ENCODE assay signal across 8 cellular contexts in the genomic region with DNA sequence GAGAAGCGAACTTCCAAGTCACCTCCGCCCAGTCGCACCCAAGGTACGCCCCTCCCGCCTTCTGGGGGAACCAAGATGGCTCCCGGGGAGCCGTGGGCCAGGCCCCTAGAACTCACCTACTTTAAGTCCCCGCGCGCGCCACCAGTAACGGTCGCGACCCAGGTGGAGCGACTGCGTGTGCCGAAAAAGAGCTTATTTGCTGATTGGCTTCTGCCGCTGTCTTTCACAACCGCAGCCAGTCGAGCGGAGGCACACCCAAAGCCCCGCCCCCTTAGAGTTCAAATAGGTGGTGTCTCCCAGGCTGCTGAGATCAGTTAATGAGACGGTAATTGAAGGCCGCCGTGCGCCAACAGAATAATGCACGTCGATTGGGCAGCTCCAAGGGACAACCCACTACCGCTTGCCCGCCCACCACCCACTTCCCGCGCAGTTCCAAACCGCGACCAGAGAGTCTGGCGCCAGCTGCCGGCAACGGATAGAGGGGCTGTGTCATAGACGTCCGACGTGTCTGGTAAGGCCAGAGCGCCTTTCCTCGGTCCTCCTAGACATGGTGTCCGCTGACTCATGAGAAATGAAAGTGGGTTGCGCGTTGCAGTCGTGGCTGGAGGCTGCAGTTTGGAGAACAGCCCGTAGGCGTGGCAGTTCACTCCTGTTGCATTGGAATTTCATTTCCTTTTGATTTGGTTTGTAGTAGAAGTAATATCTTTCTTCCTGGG. TPM values are rescaled to one million over a fixed set of nuclear protein-coding genes. Genes with fewer than 3 reads are reported as not detected.
DNase-seq lines count a peak whose midpoint lies in the region; ATAC-seq and TF ChIP-seq lines count a peak whose summit lies in the region.

A gene with protein sequence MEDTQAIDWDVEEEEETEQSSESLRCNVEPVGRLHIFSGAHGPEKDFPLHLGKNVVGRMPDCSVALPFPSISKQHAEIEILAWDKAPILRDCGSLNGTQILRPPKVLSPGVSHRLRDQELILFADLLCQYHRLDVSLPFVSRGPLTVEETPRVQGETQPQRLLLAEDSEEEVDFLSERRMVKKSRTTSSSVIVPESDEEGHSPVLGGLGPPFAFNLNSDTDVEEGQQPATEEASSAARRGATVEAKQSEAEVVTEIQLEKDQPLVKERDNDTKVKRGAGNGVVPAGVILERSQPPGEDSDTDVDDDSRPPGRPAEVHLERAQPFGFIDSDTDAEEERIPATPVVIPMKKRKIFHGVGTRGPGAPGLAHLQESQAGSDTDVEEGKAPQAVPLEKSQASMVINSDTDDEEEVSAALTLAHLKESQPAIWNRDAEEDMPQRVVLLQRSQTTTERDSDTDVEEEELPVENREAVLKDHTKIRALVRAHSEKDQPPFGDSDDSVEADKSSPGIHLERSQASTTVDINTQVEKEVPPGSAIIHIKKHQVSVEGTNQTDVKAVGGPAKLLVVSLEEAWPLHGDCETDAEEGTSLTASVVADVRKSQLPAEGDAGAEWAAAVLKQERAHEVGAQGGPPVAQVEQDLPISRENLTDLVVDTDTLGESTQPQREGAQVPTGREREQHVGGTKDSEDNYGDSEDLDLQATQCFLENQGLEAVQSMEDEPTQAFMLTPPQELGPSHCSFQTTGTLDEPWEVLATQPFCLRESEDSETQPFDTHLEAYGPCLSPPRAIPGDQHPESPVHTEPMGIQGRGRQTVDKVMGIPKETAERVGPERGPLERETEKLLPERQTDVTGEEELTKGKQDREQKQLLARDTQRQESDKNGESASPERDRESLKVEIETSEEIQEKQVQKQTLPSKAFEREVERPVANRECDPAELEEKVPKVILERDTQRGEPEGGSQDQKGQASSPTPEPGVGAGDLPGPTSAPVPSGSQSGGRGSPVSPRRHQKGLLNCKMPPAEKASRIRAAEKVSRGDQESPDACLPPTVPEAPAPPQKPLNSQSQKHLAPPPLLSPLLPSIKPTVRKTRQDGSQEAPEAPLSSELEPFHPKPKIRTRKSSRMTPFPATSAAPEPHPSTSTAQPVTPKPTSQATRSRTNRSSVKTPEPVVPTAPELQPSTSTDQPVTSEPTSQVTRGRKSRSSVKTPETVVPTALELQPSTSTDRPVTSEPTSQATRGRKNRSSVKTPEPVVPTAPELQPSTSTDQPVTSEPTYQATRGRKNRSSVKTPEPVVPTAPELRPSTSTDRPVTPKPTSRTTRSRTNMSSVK (N-terminal part only) (minus strand): TSS at position 153 of the 716 bp plus-strand sequence. CDS start 2,106 bp downstream, outside the sequence.

- no peaks in the 10 kb centered on the region; the same call in 1 of the 2 replicates for H3K4me1 ChIP-seq in BE2C

- no peaks in the 10 kb centered on the region for H3K27me3 Mint-ChIP-seq in activated CD4-positive, alpha-beta T cell treated with anti-CD3 and anti-CD28 coated beads for 36 hours

- H3K9me3 Mint-ChIP-seq in activated CD4-positive, alpha-beta T cell treated with anti-CD3 and anti-CD28 coated beads for 36 hours (ENCODE audit: low read depth): no peaks in the 10 kb centered on the region

- peaks cover 3% of the 10 kb centered on the region for H3K27me3 ChIP-seq in BE2C
- no peaks in the 10 kb centered on the region for H3K27me3 ChIP-seq in kidney epithelial cell (ENCODE audit: control insufficient read depth, insufficient read depth, low read length)

- ATAC-seq in HG03442 (IDR thresholded peaks at IDR 0.05; ENCODE audit: unreplicated experiment): peak; percentile 67
- peak; percentile 78 for ATAC-seq in activated CD4-positive, alpha-beta T cell treated with anti-CD3 and anti-CD28 coated beads for 36 hours

- TF ChIP-seq CTCF in BE2C (IDR thresholded peaks at IDR 0.05; ENCODE audit: low read depth, low read length) (peak; percentile 40), choroid plexus epithelial cell (conservative IDR thresholded peaks at IDR 0.05; ENCODE audit: low read depth, low read length) (peak; percentile 41), kidney epithelial cell (IDR thresholded peaks at IDR 0.05; ENCODE audit: insufficient read depth, low read length, poor library complexity, severe bottlenecking) (peak; percentile 32)

- H3K36me3 ChIP-seq in BE2C: peaks cover 34% of the 10 kb centered on the region
- peaks cover 3% of the 10 kb centered on the region for H3K36me3 ChIP-seq in kidney epithelial cell (ENCODE audit: control insufficient read depth, insufficient read depth, low read length)

- peak within 1 kb of the TSS; percentile 98 for H3K4me3 Mint-ChIP-seq in activated CD4-positive, alpha-beta T cell treated with anti-CD3 and anti-CD28 coated beads for 36 hours

- no peaks in the 10 kb centered on the region for H3K9me3 ChIP-seq in BE2C

- intact Hi-C loops in activated CD4-positive, alpha-beta T cell treated with anti-CD3 and anti-CD28 coated beads for 36 hours (cut with DNase I, micrococcal nuclease): loop anchor here (1.0 to 10.0 kb wide), 11 partner anchors 26 to 438 kb away; a partner anchor contains a TSS

- POLR2A ChIA-PET in activated CD4-positive, alpha-beta T cell treated with anti-CD3 and anti-CD28 coated beads for 36 hours (lab: Charles Lee): interaction anchor here (0.5 to 1.8 kb wide), 22 partner anchors 9 to 637 kb away, joined by 3 to 20 read pairs (median 4); a partner anchor contains a TSS

- peak within 1 kb of the TSS; percentile 99 for H3K27ac Mint-ChIP-seq in activated CD4-positive, alpha-beta T cell treated with anti-CD3 and anti-CD28 coated beads for 36 hours

- CTCF ChIA-PET in activated CD4-positive, alpha-beta T cell treated with anti-CD3 and anti-CD28 coated beads for 36 hours (lab: Charles Lee): interaction anchor here (0.6 to 2.1 kb wide), 13 partner anchors 12 to 370 kb away, joined by 3 to 13 read pairs (median 5); no protein-coding TSS in a partner anchor

- H3K36me3 Mint-ChIP-seq in activated CD4-positive, alpha-beta T cell treated with anti-CD3 and anti-CD28 coated beads for 36 hours (ENCODE audit: low read depth): peaks cover 61% of the 10 kb centered on the region

- H3K4me1 Mint-ChIP-seq in activated CD4-positive, alpha-beta T cell treated with anti-CD3 and anti-CD28 coated beads for 36 hours: peaks cover 42% of the 10 kb centered on the region

- H3K4me3 ChIP-seq in BE2C (ENCODE audit: low read depth, low read length) (peak within 1 kb of the TSS; percentile 75), choroid plexus epithelial cell (ENCODE audit: low read depth, low read length) (peak within 1 kb of the TSS; percentile 84), kidney epithelial cell (ENCODE audit: low read depth, low read length) (peak within 1 kb of the TSS; percentile 62)

- peak; percentile 99 for DNase-seq in BE2C
- peak; percentile 87 for DNase-seq in GM19238 (ENCODE audit: insufficient read length, low spot score)
- DNase-seq in NCI-H524 (lab: John Stamatoyannopoulos, UW): peak; percentile 100
- DNase-seq in activated CD4-positive, alpha-beta T cell treated with anti-CD3 and anti-CD28 coated beads for 36 hours: peak; percentile 100
- DNase-seq in choroid plexus epithelial cell (ENCODE audit: low read depth): peak; percentile 100
- peak; percentile 99 for DNase-seq in kidney epithelial cell (ENCODE audit: low read depth)
- peak; percentile 99 for DNase-seq in stimulated activated CD4-positive, alpha-beta T cell treated with anti-CD3 and anti-CD28 coated beads, Interleukin-15, amount 100 ng/mL, for 48 hours (ENCODE audit: low read depth in 2 of 2)

RNA-seq across cellular contexts. Expression of the gene that starts here (rescaled TPM):
- polyA plus RNA-seq in BE2C (2012; ENCODE audit: insufficient read depth, insufficient read length, low read depth): 41.4 TPM
- 100 to 1,000 TPM in 1 of 2 experiments, 10 to 100 TPM in 1; 92.0 to 101 TPM for total RNA-seq in activated CD4-positive, alpha-beta T cell treated with anti-CD3 and anti-CD28 coated beads for 36 hours
- total RNA-seq in kidney epithelial cell: 11.4 and 14.7 TPM in 2 replicates

Comparison
In these comparisons a context has a peak if more than half of its experiments do, and no peak if none do; other contexts are left out.
1. Peak in every context shown above with its lines: DNase-seq, ATAC-seq and H3K4me3 ChIP-seq.